ENCODE assay signal across 1 cellular context in genomic region chrX:73852467-73852866, GRCh38.
TF ChIP-seq lines count a peak whose summit lies in the region.

Gene XIST (minus strand): TSS chrX:73852714.

TF ChIP-seq in HEK293, 187 proteins besides CTCF, POLR2A, EP300 and RAD21 (continued from another document and continues in another):
- TF ChIP-seq, protein P1, sequence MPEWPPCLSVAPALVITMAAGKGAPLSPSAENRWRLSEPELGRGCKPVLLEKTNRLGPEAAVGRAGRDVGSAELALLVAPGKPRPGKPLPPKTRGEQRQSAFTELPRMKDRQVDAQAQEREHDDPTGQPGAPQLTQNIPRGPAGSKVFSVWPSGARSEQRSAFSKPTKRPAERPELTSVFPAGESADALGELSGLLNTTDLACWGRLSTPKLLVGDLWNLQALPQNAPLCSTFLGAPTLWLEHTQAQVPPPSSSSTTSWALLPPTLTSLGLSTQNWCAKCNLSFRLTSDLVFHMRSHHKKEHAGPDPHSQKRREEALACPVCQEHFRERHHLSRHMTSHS (tag by site-specific recombination; IDR thresholded peaks at IDR 0.05) = no peak
- TF ChIP-seq ZBTB48 (tag by site-specific recombination; IDR thresholded peaks at IDR 0.05) = no peak
- TF ChIP-seq ZNF830 (tag by site-specific recombination; IDR thresholded peaks at IDR 0.05; ENCODE audit: low read depth) = no peak
- TF ChIP-seq MYNN (tag by site-specific recombination; IDR thresholded peaks at IDR 0.05; ENCODE audit: borderline replicate concordance) = no peak
- TF ChIP-seq GFI1B (tag by site-specific recombination; IDR thresholded peaks at IDR 0.05) = no peak
- peak; percentile 79 for TF ChIP-seq SP3 (tag by site-specific recombination; IDR thresholded peaks at IDR 0.05)
- TF ChIP-seq SCRT1 (tag by site-specific recombination; IDR thresholded peaks at IDR 0.05; ENCODE audit: borderline replicate concordance) = no peak
- TF ChIP-seq, protein P2, sequence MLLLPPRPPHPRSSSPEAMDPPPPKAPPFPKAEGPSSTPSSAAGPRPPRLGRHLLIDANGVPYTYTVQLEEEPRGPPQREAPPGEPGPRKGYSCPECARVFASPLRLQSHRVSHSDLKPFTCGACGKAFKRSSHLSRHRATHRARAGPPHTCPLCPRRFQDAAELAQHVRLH (tag by site-specific recombination; IDR thresholded peaks at IDR 0.05) = no peak
- TF ChIP-seq ZNF521 (tag by site-specific recombination; IDR thresholded peaks at IDR 0.05) = no peak
- no peak for TF ChIP-seq ZNF571 (tag by site-specific recombination; IDR thresholded peaks at IDR 0.05)
- TF ChIP-seq ZNF624 (tag by site-specific recombination; IDR thresholded peaks at IDR 0.05) = no peak
- TF ChIP-seq ZEB2 (tag by site-specific recombination; IDR thresholded peaks at IDR 0.05) = no peak
- peak; percentile 37; the same call in 1 of the 2 replicates for TF ChIP-seq ZFP37 (tag by site-specific recombination; IDR thresholded peaks at IDR 0.05)
- no peak for TF ChIP-seq ZNF433 (tag by site-specific recombination; IDR thresholded peaks at IDR 0.05; ENCODE audit: low read depth)
- no peak for TF ChIP-seq HOXD13 (CRISPR knock-in tag; IDR thresholded peaks at IDR 0.05; ENCODE audit: borderline replicate concordance)
- no peak for TF ChIP-seq KLF16 (tag by site-specific recombination; IDR thresholded peaks at IDR 0.05)
- TF ChIP-seq ZNF76 (tag by site-specific recombination; IDR thresholded peaks at IDR 0.05; ENCODE audit: borderline replicate concordance, low read depth) = no peak
- TF ChIP-seq ZIC2 (tag by site-specific recombination; IDR thresholded peaks at IDR 0.05) = no peak
- TF ChIP-seq GLIS1 (tag by site-specific recombination; IDR thresholded peaks at IDR 0.05) = no peak
- TF ChIP-seq ZFP41 (tag by site-specific recombination; IDR thresholded peaks at IDR 0.05; ENCODE audit: borderline replicate concordance) = 0 out of 2 replicates have a peak, but pooled peaks have one; percentile 27
- no peak for TF ChIP-seq ZNF132 (tag by site-specific recombination; IDR thresholded peaks at IDR 0.05; ENCODE audit: borderline replicate concordance)
- no peak for TF ChIP-seq ZNF391 (tag by site-specific recombination; IDR thresholded peaks at IDR 0.05; ENCODE audit: borderline replicate concordance, low read depth)
- TF ChIP-seq ZNF843 (tag by site-specific recombination; IDR thresholded peaks at IDR 0.05) = no peak
- TF ChIP-seq ZNF561 (tag by site-specific recombination; IDR thresholded peaks at IDR 0.05; ENCODE audit: borderline replicate concordance) = 0 out of 2 replicates have a peak, but pooled peaks have one; percentile 51
- TF ChIP-seq, protein P3, sequence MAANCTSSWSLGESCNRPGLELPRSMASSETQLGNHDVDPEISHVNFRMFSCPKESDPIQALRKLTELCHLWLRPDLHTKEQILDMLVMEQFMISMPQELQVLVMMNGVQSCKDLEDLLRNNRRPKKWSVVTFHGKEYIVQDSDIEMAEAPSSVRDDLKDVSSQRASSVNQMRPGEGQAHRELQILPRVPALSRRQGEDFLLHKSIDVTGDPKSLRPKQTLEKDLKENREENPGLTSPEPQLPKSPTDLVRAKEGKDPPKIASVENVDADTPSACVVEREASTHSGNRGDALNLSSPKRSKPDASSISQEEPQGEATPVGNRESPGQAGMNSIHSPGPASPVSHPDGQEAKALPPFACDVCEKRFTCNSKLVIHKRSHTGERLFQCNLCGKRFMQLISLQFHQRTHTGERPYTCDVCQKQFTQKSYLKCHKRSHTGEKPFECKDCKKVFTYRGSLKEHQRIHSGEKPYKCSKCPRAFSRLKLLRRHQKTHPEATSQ (tag by site-specific recombination; IDR thresholded peaks at IDR 0.05) = no peak
- 0 out of 2 replicates have a peak, but pooled peaks have one; percentile 32 for TF ChIP-seq PRDM4 (tag by site-specific recombination; IDR thresholded peaks at IDR 0.05)
- no peak for TF ChIP-seq ZNF248 (tag by site-specific recombination; IDR thresholded peaks at IDR 0.05)
- TF ChIP-seq, protein P4, sequence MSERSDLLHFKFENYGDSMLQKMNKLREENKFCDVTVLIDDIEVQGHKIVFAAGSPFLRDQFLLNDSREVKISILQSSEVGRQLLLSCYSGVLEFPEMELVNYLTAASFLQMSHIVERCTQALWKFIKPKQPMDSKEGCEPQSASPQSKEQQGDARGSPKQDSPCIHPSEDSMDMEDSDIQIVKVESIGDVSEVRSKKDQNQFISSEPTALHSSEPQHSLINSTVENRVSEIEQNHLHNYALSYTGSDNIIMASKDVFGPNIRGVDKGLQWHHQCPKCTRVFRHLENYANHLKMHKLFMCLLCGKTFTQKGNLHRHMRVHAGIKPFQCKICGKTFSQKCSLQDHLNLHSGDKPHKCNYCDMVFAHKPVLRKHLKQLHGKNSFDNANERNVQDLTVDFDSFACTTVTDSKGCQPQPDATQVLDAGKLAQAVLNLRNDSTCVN (tag by site-specific recombination; optimal IDR thresholded peaks at IDR 0.05) = no peak
- TF ChIP-seq ZBTB8A (tag by site-specific recombination; IDR thresholded peaks at IDR 0.05) = no peak
- 0 out of 2 replicates have a peak, but pooled peaks have one; percentile 15 for TF ChIP-seq ZNF518A (tag by site-specific recombination; conservative IDR thresholded peaks at IDR 0.05; ENCODE audit: low read depth)
- no peak for TF ChIP-seq ZNF133 (tag by site-specific recombination; IDR thresholded peaks at IDR 0.05)
- TF ChIP-seq KLF8 (tag by site-specific recombination; IDR thresholded peaks at IDR 0.05) = peak; percentile 48; the same call in 1 of the 2 replicates
- TF ChIP-seq, protein P5, sequence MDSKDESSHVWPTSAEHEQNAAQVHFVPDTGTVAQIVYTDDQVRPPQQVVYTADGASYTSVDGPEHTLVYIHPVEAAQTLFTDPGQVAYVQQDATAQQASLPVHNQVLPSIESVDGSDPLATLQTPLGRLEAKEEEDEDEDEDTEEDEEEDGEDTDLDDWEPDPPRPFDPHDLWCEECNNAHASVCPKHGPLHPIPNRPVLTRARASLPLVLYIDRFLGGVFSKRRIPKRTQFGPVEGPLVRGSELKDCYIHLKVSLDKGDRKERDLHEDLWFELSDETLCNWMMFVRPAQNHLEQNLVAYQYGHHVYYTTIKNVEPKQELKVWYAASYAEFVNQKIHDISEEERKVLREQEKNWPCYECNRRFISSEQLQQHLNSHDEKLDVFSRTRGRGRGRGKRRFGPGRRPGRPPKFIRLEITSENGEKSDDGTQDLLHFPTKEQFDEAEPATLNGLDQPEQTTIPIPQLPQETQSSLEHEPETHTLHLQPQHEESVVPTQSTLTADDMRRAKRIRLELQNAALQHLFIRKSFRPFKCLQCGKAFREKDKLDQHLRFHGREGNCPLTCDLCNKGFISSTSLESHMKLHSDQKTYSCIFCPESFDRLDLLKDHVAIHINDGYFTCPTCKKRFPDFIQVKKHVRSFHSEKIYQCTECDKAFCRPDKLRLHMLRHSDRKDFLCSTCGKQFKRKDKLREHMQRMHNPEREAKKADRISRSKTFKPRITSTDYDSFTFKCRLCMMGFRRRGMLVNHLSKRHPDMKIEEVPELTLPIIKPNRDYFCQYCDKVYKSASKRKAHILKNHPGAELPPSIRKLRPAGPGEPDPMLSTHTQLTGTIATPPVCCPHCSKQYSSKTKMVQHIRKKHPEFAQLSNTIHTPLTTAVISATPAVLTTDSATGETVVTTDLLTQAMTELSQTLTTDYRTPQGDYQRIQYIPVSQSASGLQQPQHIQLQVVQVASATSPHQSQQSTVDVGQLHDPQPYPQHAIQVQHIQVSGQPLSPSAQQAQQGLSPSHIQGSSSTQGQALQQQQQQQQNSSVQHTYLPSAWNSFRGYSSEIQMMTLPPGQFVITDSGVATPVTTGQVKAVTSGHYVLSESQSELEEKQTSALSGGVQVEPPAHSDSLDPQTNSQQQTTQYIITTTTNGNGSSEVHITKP (tag by site-specific recombination; IDR thresholded peaks at IDR 0.05) = no peak
- TF ChIP-seq ZNF148 (tag by site-specific recombination; IDR thresholded peaks at IDR 0.05; ENCODE audit: borderline replicate concordance) = no peak
- no peak for TF ChIP-seq FEZF1 (tag by site-specific recombination; IDR thresholded peaks at IDR 0.05)
- no peak for TF ChIP-seq ZNF610 (tag by site-specific recombination; IDR thresholded peaks at IDR 0.05; ENCODE audit: borderline replicate concordance)
- TF ChIP-seq PATZ1 (tag by site-specific recombination; IDR thresholded peaks at IDR 0.05) = no peak
- peak; percentile 80 for TF ChIP-seq IKZF3 (tag by site-specific recombination; IDR thresholded peaks at IDR 0.05)
